16 cellular contexts compared by ENCODE assay signal in genomic region chr1:170310931-170311330, GRCh38.
"Had no signal": no experiment of that assay in that cellular context is flagged by ENCODE, and none has a peak within 500 bp of the region (broad histone marks: within the 10 kb centered on the region; RNA-seq: fewer than 3 reads in every experiment).

No MANE protein-coding gene starts in this region.

- H3K27me3 ChIP-seq: right lobe of liver, stomach, thyroid gland had no signal

- H3K9me3 ChIP-seq: right lobe of liver, stomach, thyroid gland had no signal

- H3K36me3 Mint-ChIP-seq: activated naive CD8-positive, alpha-beta T cell treated with anti-CD3 and anti-CD28 coated beads for 36 hours; T-cell had no signal

- ATAC-seq: activated CD4-positive, CD25-positive, alpha-beta regulatory T cell treated with anti-CD3 and anti-CD28 coated beads, Interleukin-2, amount 50 U/mL, for 24 hours; foreskin keratinocyte; right lobe of liver; T-cell had no signal

- H3K36me3 ChIP-seq: right lobe of liver, stomach, thyroid gland had no signal

- DNase-seq: activated CD4-positive, alpha-beta T cell treated with anti-CD3 and anti-CD28 coated beads, Interleukin-2, amount 50 U/mL, for 1 hour; activated naive CD8-positive, alpha-beta T cell treated with anti-CD3 and anti-CD28 coated beads for 36 hours; foreskin keratinocyte; glutamatergic neuron; kidney glomerular epithelial cell; nephron progenitor cell; occipital lobe; right lobe of liver; stimulated activated CD4-positive, alpha-beta T cell treated with anti-CD3 and anti-CD28 coated beads, Interleukin-12 subunit alpha, Interleukin-12 subunit beta, amount 100 ng/mL, for 4 hours; stimulated activated CD4-positive, alpha-beta T cell treated with anti-CD3 and anti-CD28 coated beads, Interleukin-2, amount 100 ng/mL, for 24 hours; stomach; T-cell; T1000; thyroid gland had no signal

- H3K4me3 ChIP-seq: right lobe of liver, stomach, thyroid gland had no signal

- H3K27ac ChIP-seq: foreskin keratinocyte, right lobe of liver, stomach, thyroid gland had no signal

- H3K4me1 Mint-ChIP-seq: activated naive CD8-positive, alpha-beta T cell treated with anti-CD3 and anti-CD28 coated beads for 36 hours; T-cell had no signal

- H3K27ac Mint-ChIP-seq: activated naive CD8-positive, alpha-beta T cell treated with anti-CD3 and anti-CD28 coated beads for 36 hours; activated T-helper 1 cell treated with anti-CD3 and anti-CD28 coated beads, Interleukin-12 subunit alpha, Interleukin-12 subunit beta, Interleukin-2, Interleukin-4 antibody, amounts not matched to agents 30 ng/mL and 10 ng/mL and 1 ng/mL, durations not matched to agents 14 hours and 24 hours and 36 hours; nephron progenitor cell; T-cell had no signal

- H3K27me3 Mint-ChIP-seq: activated naive CD8-positive, alpha-beta T cell treated with anti-CD3 and anti-CD28 coated beads for 36 hours had no signal

- H3K4me3 Mint-ChIP-seq: activated naive CD8-positive, alpha-beta T cell treated with anti-CD3 and anti-CD28 coated beads for 36 hours; activated T-helper 1 cell treated with anti-CD3 and anti-CD28 coated beads, Interleukin-12 subunit alpha, Interleukin-12 subunit beta, Interleukin-2, Interleukin-4 antibody, amounts not matched to agents 30 ng/mL and 10 ng/mL and 1 ng/mL, durations not matched to agents 14 hours and 24 hours and 36 hours; nephron progenitor cell; T-cell had no signal

- H3K4me1 ChIP-seq: foreskin keratinocyte, right lobe of liver, stomach, thyroid gland had no signal

- H3K9me3 Mint-ChIP-seq: activated naive CD8-positive, alpha-beta T cell treated with anti-CD3 and anti-CD28 coated beads for 36 hours; activated T-helper 1 cell treated with anti-CD3 and anti-CD28 coated beads, Interleukin-12 subunit alpha, Interleukin-12 subunit beta, Interleukin-2, Interleukin-4 antibody, amounts not matched to agents 30 ng/mL and 10 ng/mL and 1 ng/mL, durations not matched to agents 14 hours and 24 hours and 36 hours; nephron progenitor cell; T-cell had no signal
